In the genomic region with DNA sequence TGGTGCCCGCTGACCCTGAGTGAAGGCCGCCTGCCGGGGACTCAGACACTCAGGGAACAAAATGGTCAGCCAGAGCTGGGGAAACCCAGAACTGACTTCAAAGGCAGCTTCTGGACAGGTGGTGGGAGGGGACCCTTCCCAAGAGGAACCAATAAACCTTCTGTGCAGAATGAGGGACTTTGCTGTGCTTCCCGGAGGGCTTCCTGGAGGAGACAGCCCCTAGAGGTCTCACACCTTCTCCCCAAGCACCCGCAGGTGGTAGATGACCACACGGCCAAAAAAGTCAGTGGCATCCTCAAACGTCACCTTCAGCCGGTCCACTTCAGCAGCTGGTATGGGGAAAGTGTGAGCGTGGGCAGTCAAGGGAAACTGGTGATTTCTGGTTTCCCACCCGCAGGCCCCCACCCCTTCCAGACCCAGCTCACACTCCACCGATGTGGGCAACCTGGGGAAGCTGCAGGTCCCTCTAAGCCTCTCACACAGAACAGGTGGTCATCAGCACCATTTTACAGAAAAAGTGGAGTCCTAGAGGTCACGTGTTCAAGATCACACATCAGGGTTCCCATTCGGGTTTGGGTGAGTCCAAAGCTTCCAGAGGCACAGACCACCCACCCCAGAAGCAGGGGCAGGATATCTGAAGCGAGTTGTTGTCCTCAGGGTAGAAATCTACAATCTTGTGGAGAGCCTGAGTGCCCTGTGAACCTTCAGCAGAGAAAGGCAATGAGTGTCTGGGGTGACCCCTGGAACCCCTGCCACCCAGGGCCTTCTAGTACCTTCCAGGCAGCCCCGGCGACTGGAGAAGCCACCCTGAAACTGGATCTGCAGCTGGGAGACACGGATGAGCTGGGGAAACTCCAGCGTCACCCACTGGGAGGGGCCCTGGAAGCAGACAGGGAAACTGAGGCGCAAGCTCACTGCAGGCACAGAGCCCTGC, we compare ENCODE assay signal across 8 cellular contexts. TPM values are rescaled to one million over a fixed set of nuclear protein-coding genes. Genes with fewer than 3 reads are reported as not detected.
A peak's percentile ranks its signal among the peaks of the same experiment; 100 is the strongest.
DNase-seq lines count a peak whose midpoint lies in the region; ATAC-seq, FAIRE-seq and TF ChIP-seq lines count a peak whose summit lies in the region.

No MANE protein-coding gene starts in this region.

- H3K9me3 ChIP-seq in SJSA1 (replicated peaks) = no peaks in the 10 kb centered on the region
- H3K9me3 ChIP-seq in gastrocnemius medialis = no peaks in the 10 kb centered on the region

- H3K4me1 ChIP-seq in SJSA1 (replicated peaks) (peaks cover 14% of the 10 kb centered on the region), gastrocnemius medialis (peaks cover 6 to 9% of the 10 kb centered on the region in 2 donors)

- H3K4me3 ChIP-seq in SJSA1 (peak overlapping the region; percentile 51), fibroblast of pulmonary artery (replicated peaks; ENCODE audit: low read depth, low read length) (peak overlapping the region; percentile 74), gastrocnemius medialis (peak overlapping the region; percentile 55 to 82 (median 77))

- DNase-seq in GM18507 (ENCODE audit: extremely low spot score, insufficient read length, low read depth) (no peak), SJSA1 (ENCODE audit: low read depth in 1 of 2, low spot score in 2 of 2) (no peak), fibroblast of pulmonary artery (ENCODE audit: low read depth) (no peak), gastrocnemius medialis (no peak)

- no peak for TF ChIP-seq CTCF in fibroblast of pulmonary artery (IDR thresholded peaks at IDR 0.05; ENCODE audit: low read length, missing control alignments)
- no peak for TF ChIP-seq CTCF in gastrocnemius medialis (IDR thresholded peaks at IDR 0.05 in 4 of 5, conservative IDR thresholded peaks at IDR 0.05 in 1 of 5)

- TF ChIP-seq POLR2A in gastrocnemius medialis (IDR thresholded peaks at IDR 0.05) = no peak

- H3K27ac ChIP-seq in SJSA1 (no peak overlapping the region), gastrocnemius medialis (peak overlapping the region; percentile 84 to 91 (median 88))

- intact Hi-C loops in gastrocnemius medialis (cut with DNase I; ENCODE audit: low total_unique reads) = no loop called here

- in situ Hi-C loops in gastrocnemius medialis (cut with MboI; ENCODE audit: low sequenced_read_pairs in 4 of 4) = no loop called here

- H3K36me3 ChIP-seq in SJSA1 (peaks cover 39% of the 10 kb centered on the region), gastrocnemius medialis (peaks cover 0 to 37% of the 10 kb centered on the region in 2 donors)

- H3K27me3 ChIP-seq in SJSA1 (replicated peaks) (peaks cover 17% of the 10 kb centered on the region; the same call in 1 of the 2 replicates), gastrocnemius medialis (peaks cover 0 to 2% (median 0%) of the 10 kb centered on the region in 3 donors)

- FAIRE-seq in GM18507 (lab: Jason Lieb, UNC) = peak; percentile 29

- ATAC-seq in gastrocnemius medialis = no peak
- no peak for ATAC-seq in HG03571 (IDR thresholded peaks at IDR 0.05; ENCODE audit: unreplicated experiment)
- ATAC-seq in GM19455 (IDR thresholded peaks at IDR 0.05; ENCODE audit: unreplicated experiment) = no peak
- no peak for ATAC-seq in GM19328 (IDR thresholded peaks at IDR 0.05; ENCODE audit: unreplicated experiment)
- no peak for ATAC-seq in GM18498 (IDR thresholded peaks at IDR 0.05; ENCODE audit: unreplicated experiment)

RNA-seq across cellular contexts. Expression of a gene that starts 1.2 kb away (rescaled TPM):
- total RNA-seq in SJSA1 (2014; rRNA removed; shearing (Covaris generic)) = 29.2 and 29.5 TPM in 2 replicates
- 10 to 100 TPM in 2 of 4 donors, 1 to 10 TPM in 2; 4.7 to 19.0 (median 11.5) TPM for total RNA-seq in gastrocnemius medialis

RNA-seq across cellular contexts. Expression of a gene that starts 9.8 kb away (rescaled TPM):
- total RNA-seq in SJSA1 (2014; rRNA removed; shearing (Covaris generic)) = not detected in 2 replicates
- total RNA-seq in gastrocnemius medialis = not detected

RNA-seq across cellular contexts. Expression of a gene that starts 9.9 kb away (rescaled TPM):
- total RNA-seq in SJSA1 (2014; rRNA removed; shearing (Covaris generic)) = 47.7 and 171 TPM in 2 replicates
- 10 to 100 TPM; 25.5 to 44.1 (median 35.1) TPM for total RNA-seq in gastrocnemius medialis

RNA-seq across cellular contexts. Expression of a gene that starts 10.0 kb away (rescaled TPM):
- 22.7 and 33.8 TPM in 2 replicates for total RNA-seq in SJSA1 (2014; rRNA removed; shearing (Covaris generic))
- 10 to 100 TPM; 11.2 to 17.2 (median 13.3) TPM for total RNA-seq in gastrocnemius medialis

RNA-seq across cellular contexts. Expression of a gene that starts 31.9 kb away (rescaled TPM):
- total RNA-seq in SJSA1 (2014; rRNA removed; shearing (Covaris generic)) = 0.11 TPM in 1 of 2 replicates, not detected in the other
- total RNA-seq in gastrocnemius medialis = 1 to 10 TPM in 1 of 4 donors, under 1 TPM in 1, not detected in 2; 0.68 to 1.6 TPM
